Comparison of ENCODE assay signal across 9 cellular contexts in the genomic region with DNA sequence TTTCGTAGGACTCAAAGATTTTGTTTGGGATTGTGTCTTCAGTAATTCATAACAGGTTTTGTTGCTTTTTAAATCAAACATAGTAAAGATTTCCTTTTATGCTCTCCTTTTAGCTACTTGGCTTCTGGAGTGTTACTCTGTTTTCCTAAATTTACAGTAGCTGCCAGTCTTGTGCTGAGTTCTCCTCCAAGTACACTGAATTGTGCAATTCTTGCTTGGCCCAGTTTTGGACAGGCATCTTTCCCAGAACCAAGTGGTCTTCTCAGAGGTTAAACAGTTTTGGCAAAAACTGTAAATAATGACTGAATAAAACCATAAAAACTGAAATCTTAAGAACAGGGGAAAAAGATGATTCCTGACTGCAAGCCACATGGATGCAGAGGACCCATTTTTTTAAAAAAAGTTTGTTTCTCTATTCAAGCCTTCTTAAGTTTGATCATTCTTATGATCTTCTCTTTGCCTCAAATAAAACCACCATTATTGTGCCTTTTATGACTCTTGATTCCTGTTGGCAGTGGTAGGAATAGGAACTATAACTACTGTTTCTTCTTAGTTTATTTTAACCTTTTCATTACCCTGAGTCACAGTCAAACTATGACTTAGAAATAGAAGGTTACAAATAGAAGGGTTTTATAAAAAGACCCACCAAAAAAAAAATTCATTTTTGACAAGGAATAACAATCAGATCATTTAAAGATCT.
A peak's percentile ranks its signal among the peaks of the same experiment; 100 is the strongest.
DNase-seq lines count a peak whose midpoint lies in the region; ATAC-seq and TF ChIP-seq lines count a peak whose summit lies in the region.
"Had no signal": no experiment of that assay in that cellular context is flagged by ENCODE, and none has a peak within 500 bp of the region (broad histone marks: within the 10 kb centered on the region; RNA-seq: fewer than 3 reads in every experiment).

No MANE protein-coding gene starts in this region.

- peaks cover 44% of the 10 kb centered on the region for H3K36me3 ChIP-seq in OCI-LY3 (replicated peaks; ENCODE audit: low read depth, low read length)
- no peaks in the 10 kb centered on the region for H3K36me3 ChIP-seq in esophagus squamous epithelium
- H3K36me3 ChIP-seq in ovary = no peaks in the 10 kb centered on the region

- H3K4me3 ChIP-seq in OCI-LY3 (ENCODE audit: low read length) = no peak overlapping the region
- peak overlapping the region in 1 of 4 donors; percentile 2 for H3K4me3 ChIP-seq in esophagus squamous epithelium
- no peak overlapping the region for H3K4me3 ChIP-seq in ovary

- 63 to 85% methylated on average over 1 of the region's 1 CpG for WGBS in esophagus squamous epithelium, 2 donors
- 51 to 71% (median 59%) methylated on average over 1 of the region's 1 CpG for WGBS in ovary, 3 donors

- H3K9ac ChIP-seq in OCI-LY3 (ENCODE audit: low read length) = no peak overlapping the region

- peak; percentile 76 for DNase-seq in AG09319 (ENCODE audit: extremely low read depth, low read depth)
- no peak for DNase-seq in esophagus squamous epithelium (lab: John Stamatoyannopoulos, UW)
- DNase-seq in ovary = peak in 4 of 5 donors; percentile 47 to 69 (median 56)
- DNase-seq in NCI-H446 (lab: John Stamatoyannopoulos, UW) = no peak
- no peak for DNase-seq in DMS153 (lab: John Stamatoyannopoulos, UW)
- no peak for DNase-seq in DMS79 treated with DMSO at 0.1 percent for 48 hours (lab: John Stamatoyannopoulos, UW)
- DNase-seq: caudate nucleus had no signal

- peak overlapping the region; percentile 65 for H3K4me2 ChIP-seq in OCI-LY3 (ENCODE audit: low read length)

- no peak for TF ChIP-seq CTCF in AG09319 (IDR thresholded peaks at IDR 0.05; ENCODE audit: low read depth, low read length)
- TF ChIP-seq CTCF in OCI-LY3 (IDR thresholded peaks at IDR 0.05; ENCODE audit: low read depth, low read length) = no peak
- TF ChIP-seq CTCF in esophagus squamous epithelium (IDR thresholded peaks at IDR 0.05) = no peak
- TF ChIP-seq CTCF in ovary (IDR thresholded peaks at IDR 0.05) = no peak

- no peak for TF ChIP-seq POLR2A in esophagus squamous epithelium (IDR thresholded peaks at IDR 0.05)
- TF ChIP-seq POLR2A in ovary (IDR thresholded peaks at IDR 0.05) = no peak

- H3K27ac ChIP-seq in OCI-LY3 (ENCODE audit: low read length) (peak overlapping the region; percentile 62), esophagus squamous epithelium (peak overlapping the region in 3 of 4 donors; percentile 36 to 72 (median 62)), ovary (peak overlapping the region in 1 of 2 donors; percentile 14)

- H3K4me1 ChIP-seq in OCI-LY3 (ENCODE audit: low read length) = peaks cover 37% of the 10 kb centered on the region
- H3K4me1 ChIP-seq in esophagus squamous epithelium = peaks cover 0 to 37% (median 15%) of the 10 kb centered on the region in 3 donors
- peaks cover 7% of the 10 kb centered on the region for H3K4me1 ChIP-seq in ovary (ENCODE audit: insufficient read depth)

- H3K27me3 ChIP-seq in OCI-LY3 (ENCODE audit: low read depth, low read length) = no peaks in the 10 kb centered on the region
- no peaks in the 10 kb centered on the region for H3K27me3 ChIP-seq in esophagus squamous epithelium
- H3K27me3 ChIP-seq in ovary = no peaks in the 10 kb centered on the region

- H3K9me3 ChIP-seq in OCI-LY3 (ENCODE audit: insufficient read depth, low read length) (no peaks in the 10 kb centered on the region), esophagus squamous epithelium (no peaks in the 10 kb centered on the region), ovary (no peaks in the 10 kb centered on the region)

- H4K20me1 ChIP-seq in OCI-LY3 (ENCODE audit: insufficient read depth, low read length) = peaks cover 69% of the 10 kb centered on the region

- intact Hi-C loops in esophagus squamous epithelium (cut with DNase I) (no loop called here), ovary (cut with DNase I) (no loop called here)

- no peak for ATAC-seq in HG03442 (IDR thresholded peaks at IDR 0.05; ENCODE audit: unreplicated experiment)

- peaks cover 87% of the 10 kb centered on the region for H3K79me2 ChIP-seq in OCI-LY3 (ENCODE audit: low read length)

- no peak overlapping the region for H2AFZ ChIP-seq in OCI-LY3 (ENCODE audit: low read depth, low read length)

- no peak for TF ChIP-seq EP300 in ovary (IDR thresholded peaks at IDR 0.05)

Comparison
In these comparisons a context has a peak if more than half of its experiments do, and no peak if none do; other contexts are left out.
1. DNase-seq: peak in AG09319 (single experiment) and ovary (4 of 5); none in esophagus squamous epithelium (single experiment), NCI-H446 (0 of 2), DMS153 (single experiment) and DMS79 treated with DMSO at 0.1 percent for 48 hours (single experiment).